In the genomic region with DNA sequence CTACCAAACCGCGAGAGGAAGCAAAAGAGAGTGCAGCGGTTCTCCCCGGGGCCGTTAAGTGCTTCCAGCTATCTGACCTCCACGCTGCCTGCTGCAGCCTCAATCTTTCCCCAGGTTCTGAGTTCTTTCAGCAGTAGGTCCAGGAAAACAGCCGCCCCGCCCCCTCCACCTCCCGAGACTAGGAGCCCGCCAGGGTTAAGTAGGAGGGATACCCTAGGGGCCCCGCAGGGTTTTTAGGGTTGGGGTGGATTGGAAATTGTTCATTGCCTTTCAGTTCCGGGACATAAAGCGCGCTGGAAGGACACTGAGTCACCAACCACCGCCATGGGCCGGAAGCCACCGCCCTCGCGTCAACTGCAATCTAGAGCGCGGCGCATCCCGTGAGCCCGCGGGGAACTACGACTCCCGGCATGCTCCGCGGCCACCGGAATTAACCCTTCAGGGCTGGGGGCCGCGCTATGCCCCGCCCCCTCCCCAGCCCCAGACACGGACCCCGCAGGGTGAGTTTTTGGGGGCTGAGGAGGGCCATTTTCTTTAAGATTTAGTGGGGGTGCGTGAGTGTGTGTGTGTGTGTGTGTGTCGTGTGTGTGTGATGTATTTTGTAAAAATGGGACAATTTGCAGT, we compare ENCODE assay signal across 8 cellular contexts. TPM values are rescaled to one million over a fixed set of nuclear protein-coding genes. Genes with fewer than 3 reads are reported as not detected.
A peak's percentile ranks its signal among the peaks of the same experiment; 100 is the strongest.
DNase-seq lines count a peak whose midpoint lies in the region; ATAC-seq and TF ChIP-seq lines count a peak whose summit lies in the region.

A gene (plus strand): TSS at position 456 of the 624 bp plus-strand sequence. CDS start 1,332 bp downstream, outside the sequence.

- peak; percentile 93 for DNase-seq in DMS 273 (lab: John Stamatoyannopoulos, UW; ENCODE audit: unreplicated experiment)
- DNase-seq in HuH-7.5 (ENCODE audit: low spot score) = peak; percentile 89
- peak; percentile 95 for DNase-seq in activated CD8-positive, alpha-beta memory T cell treated with anti-CD3 and anti-CD28 coated beads, Interleukin-2, amount 50 U/mL, for 48 hours
- DNase-seq in epidermal melanocyte (ENCODE audit: insufficient read length, low spot score) = peak; percentile 94
- peak; percentile 92 to 93 for DNase-seq in stimulated activated CD8-positive, alpha-beta memory T cell treated with anti-CD3 and anti-CD28 coated beads, Interleukin-2, amount 100 ng/mL, for 48 hours (ENCODE audit: low read depth in 2 of 2)

- H3K9ac ChIP-seq in OCI-LY3 (ENCODE audit: low read length) = peak within 1 kb of the TSS; percentile 86

- H3K27me3 ChIP-seq in OCI-LY3 (ENCODE audit: low read depth, low read length) (no peaks in the 10 kb centered on the region), mononuclear cell (ENCODE audit: insufficient read depth, low read length) (no peaks in the 10 kb centered on the region)

- H3K9me3 ChIP-seq in OCI-LY3 (ENCODE audit: insufficient read depth, low read length) = no peaks in the 10 kb centered on the region
- H3K9me3 ChIP-seq in mononuclear cell (ENCODE audit: low read depth, low read length) = no peaks in the 10 kb centered on the region

- H3K79me2 ChIP-seq in OCI-LY3 (ENCODE audit: low read length) = peaks cover 8% of the 10 kb centered on the region; the same call in 1 of the 2 replicates

- peak within 1 kb of the TSS; percentile 94 for H3K4me2 ChIP-seq in OCI-LY3 (ENCODE audit: low read length)

- H3K27ac ChIP-seq in OCI-LY3 (ENCODE audit: low read length) = peak within 1 kb of the TSS; percentile 78

- peak within 1 kb of the TSS; percentile 91 for H3K4me3 ChIP-seq in OCI-LY3 (ENCODE audit: low read length)
- peak within 1 kb of the TSS; percentile 71 for H3K4me3 ChIP-seq in mononuclear cell (ENCODE audit: low read length)

- H3K4me1 ChIP-seq in OCI-LY3 (ENCODE audit: low read length) (peaks cover 15% of the 10 kb centered on the region), mononuclear cell (ENCODE audit: insufficient read depth, low read length) (peaks cover 39% of the 10 kb centered on the region)

- TF ChIP-seq CTCF in OCI-LY3 (IDR thresholded peaks at IDR 0.05; ENCODE audit: low read depth, low read length) = no peak

- H3K36me3 ChIP-seq in OCI-LY3 (replicated peaks; ENCODE audit: low read depth, low read length) = no peaks in the 10 kb centered on the region

- H4K20me1 ChIP-seq in OCI-LY3 (ENCODE audit: insufficient read depth, low read length) = no peaks in the 10 kb centered on the region

- H2AFZ ChIP-seq in OCI-LY3 (ENCODE audit: low read depth, low read length) = peak within 1 kb of the TSS; percentile 88

- peak; percentile 68 for ATAC-seq in GM21526 (IDR thresholded peaks at IDR 0.05; ENCODE audit: low FRiP score, unreplicated experiment)

RNA-seq across cellular contexts. Expression of the gene that starts here (rescaled TPM):
- total RNA-seq in mononuclear cell = 2.1 TPM

Comparison
In these comparisons a context has a peak if more than half of its experiments do, and no peak if none do; other contexts are left out.
1. Peak in every context shown above with its lines: DNase-seq, ATAC-seq, H3K4me3 ChIP-seq and H3K27ac ChIP-seq.